9 cellular contexts compared by ENCODE assay signal in genomic region chr3:11709782-11710181, GRCh38.
"Had no signal": no experiment of that assay in that cellular context is flagged by ENCODE, and none has a peak within 500 bp of the region (broad histone marks: within the 10 kb centered on the region; RNA-seq: fewer than 3 reads in every experiment).

No MANE protein-coding gene starts in this region.

- H3K4me3 ChIP-seq: GM23248 had no signal

- H3K27ac Mint-ChIP-seq: H9, HFFc6, IgD-negative memory B cell had no signal

- FAIRE-seq: H1, H54, HepG2 had no signal

- H3K4me3 Mint-ChIP-seq: H9, HFFc6, IgD-negative memory B cell had no signal

- H2AFZ ChIP-seq: GM23248 had no signal

- H3K27me3 Mint-ChIP-seq: IgD-negative memory B cell had no signal

- H3K27ac ChIP-seq: GM23248, HL-60 had no signal

- ATAC-seq: HepG2 had no signal

- DNase-seq: GM23248, H9, HCEC 1CT, HFFc6 had no signal
